ENCODE assay signal across 11 cellular contexts in genomic region chr6:109336221-109336955, GRCh38. TPM values are rescaled to one million over a fixed set of nuclear protein-coding genes. Genes with fewer than 3 reads are reported as not detected.
DNase-seq lines count a peak whose midpoint lies in the region; ATAC-seq and TF ChIP-seq lines count a peak whose summit lies in the region.
"Had no signal": no experiment of that assay in that cellular context is flagged by ENCODE, and none has a peak within 500 bp of the region (broad histone marks: within the 10 kb centered on the region; RNA-seq: fewer than 3 reads in every experiment).

No MANE protein-coding gene starts in this region.

- ATAC-seq in heart right ventricle (peak in 6 of 8 donors; percentile 55 to 81 (median 63)), right cardiac atrium (peak; percentile 69 to 74), upper lobe of left lung (ENCODE audit: low FRiP score in 2 of 2) (peak; percentile 41 to 43)

- WGBS in heart right ventricle, 2 donors, result 23 to 46% methylated on average over 3 of the region's 3 CpGs
- WGBS in adrenal gland, 4 donors, result 22 to 36% (median 31%) methylated on average over 3 of the region's 3 CpGs
- 42% methylated on average over 3 of the region's 3 CpGs for WGBS in right cardiac atrium
- 31 to 57% methylated on average over 2 to 3 of the region's 3 CpGs for WGBS in upper lobe of left lung, 2 donors
- WGBS in suprapubic skin, result 60% methylated on average over 3 of the region's 3 CpGs

- no peak for TF ChIP-seq EP300 in upper lobe of left lung (IDR thresholded peaks at IDR 0.05)
- TF ChIP-seq EP300 in suprapubic skin (IDR thresholded peaks at IDR 0.05), result no peak

- H3K4me1 ChIP-seq in heart right ventricle, result peaks cover 0 to 16% (median 7%) of the 10 kb centered on the region in 9 donors
- peaks cover 10% of the 10 kb centered on the region for H3K4me1 ChIP-seq in left ventricle myocardium inferior
- H3K4me1 ChIP-seq in adrenal gland (replicated peaks in 1 of 2), result no peaks in the 10 kb centered on the region
- no peaks in the 10 kb centered on the region for H3K4me1 ChIP-seq in right cardiac atrium (ENCODE audit: control insufficient read depth, insufficient read depth, low read length)
- H3K4me1 ChIP-seq in upper lobe of left lung, result peaks cover 0 to 6% (median 3%) of the 10 kb centered on the region in 4 donors
- peaks cover 6% of the 10 kb centered on the region for H3K4me1 ChIP-seq in suprapubic skin

- H3K4me3 ChIP-seq in heart right ventricle (no peak overlapping the region), left ventricle myocardium inferior (no peak overlapping the region), adrenal gland (no peak overlapping the region), right cardiac atrium (ENCODE audit: low read length) (no peak overlapping the region), upper lobe of left lung (no peak overlapping the region), suprapubic skin (no peak overlapping the region)
- H3K4me3 ChIP-seq: BLaER1 had no signal

- H3K27me3 ChIP-seq in heart right ventricle (no peaks in the 10 kb centered on the region), left ventricle myocardium inferior (ENCODE audit: low read depth) (no peaks in the 10 kb centered on the region), adrenal gland (no peaks in the 10 kb centered on the region), right cardiac atrium (ENCODE audit: control insufficient read depth, insufficient read depth) (no peaks in the 10 kb centered on the region), upper lobe of left lung (no peaks in the 10 kb centered on the region), suprapubic skin (no peaks in the 10 kb centered on the region)
- H3K27me3 ChIP-seq: BLaER1 had no signal

- DNase-seq in heart right ventricle (peak in 1 of 2 donors; percentile 9), left ventricle myocardium inferior (no peak), adrenal gland (peak in 4 of 7 donors; percentile 24 to 34 (median 27)), right cardiac atrium (no peak), upper lobe of left lung (peak in 1 of 2 donors; percentile 55), suprapubic skin (ENCODE audit: low spot score in 2 of 2) (no peak), SKM-1 treated with dmso at 0.1 percent for 144 hours (lab: John Stamatoyannopoulos, UW; ENCODE audit: unreplicated experiment) (no peak), NK-92 (lab: John Stamatoyannopoulos, UW; ENCODE audit: unreplicated experiment) (no peak)
- DNase-seq: NCI-H1417 treated with DMSO at 0.1 percent for 48 hours, T-helper 1 cell had no signal

- H3K27ac ChIP-seq in heart right ventricle (no peak overlapping the region), left ventricle myocardium inferior (replicated peaks) (no peak overlapping the region), adrenal gland (no peak overlapping the region), right cardiac atrium (ENCODE audit: low read length) (no peak overlapping the region), upper lobe of left lung (no peak overlapping the region), suprapubic skin (no peak overlapping the region)
- H3K27ac ChIP-seq: BLaER1 had no signal

- H3K9me3 ChIP-seq in heart right ventricle (no peaks in the 10 kb centered on the region), left ventricle myocardium inferior (replicated peaks) (no peaks in the 10 kb centered on the region), adrenal gland (replicated peaks in 1 of 3) (no peaks in the 10 kb centered on the region), right cardiac atrium (ENCODE audit: control insufficient read depth, low read length) (no peaks in the 10 kb centered on the region), upper lobe of left lung (no peaks in the 10 kb centered on the region), suprapubic skin (no peaks in the 10 kb centered on the region)
- H3K9me3 ChIP-seq: BLaER1 had no signal

- TF ChIP-seq POLR2A in adrenal gland (IDR thresholded peaks at IDR 0.05) (no peak), upper lobe of left lung (IDR thresholded peaks at IDR 0.05) (no peak), suprapubic skin (IDR thresholded peaks at IDR 0.05) (no peak)

- no peaks in the 10 kb centered on the region for H3K36me3 ChIP-seq in heart right ventricle
- H3K36me3 ChIP-seq in left ventricle myocardium inferior, result no peaks in the 10 kb centered on the region
- H3K36me3 ChIP-seq in adrenal gland (replicated peaks in 1 of 2), result no peaks in the 10 kb centered on the region
- H3K36me3 ChIP-seq in upper lobe of left lung, result no peaks in the 10 kb centered on the region
- H3K36me3 ChIP-seq in suprapubic skin, result no peaks in the 10 kb centered on the region
- H3K36me3 ChIP-seq: BLaER1 had no signal

- intact Hi-C loops in heart right ventricle (cut with DNase I) (no loop called here), left ventricle myocardium inferior (cut with micrococcal nuclease) (no loop called here), adrenal gland (cut with DNase I) (no loop called here), right cardiac atrium (cut with DNase I) (no loop called here)

- TF ChIP-seq CTCF in heart right ventricle (IDR thresholded peaks at IDR 0.05) (no peak), left ventricle myocardium inferior (IDR thresholded peaks at IDR 0.05; ENCODE audit: borderline replicate concordance) (no peak), adrenal gland (IDR thresholded peaks at IDR 0.05) (no peak), upper lobe of left lung (IDR thresholded peaks at IDR 0.05) (no peak), suprapubic skin (IDR thresholded peaks at IDR 0.05) (no peak)

RNA-seq across cellular contexts. Expression of gene CD164, which starts 45.9 kb away (rescaled TPM):
- total RNA-seq in heart right ventricle (100 to 1,000 TPM; 106 to 180 (median 130) TPM), left ventricle myocardium inferior (93.3 TPM), adrenal gland (100 to 1,000 TPM; 124 to 358 (median 237) TPM), right cardiac atrium (100 to 1,000 TPM; 128 to 141 (median 135) TPM), upper lobe of left lung (100 to 1,000 TPM in 4 of 6 donors, 10 to 100 TPM in 2; 70.8 to 281 (median 218) TPM), suprapubic skin (100 to 1,000 TPM; 122 to 174 (median 139) TPM)
- polyA plus RNA-seq in heart right ventricle (100 to 1,000 TPM in 1 of 2 donors, 10 to 100 TPM in 1; 88.5 to 138 TPM), adrenal gland (100 to 1,000 TPM in 1 of 3 donors, 10 to 100 TPM in 2; 89.3 to 259 (median 91.5) TPM), right cardiac atrium (105 TPM)

Comparison
In these comparisons a context has a peak if more than half of its experiments do, and no peak if none do; other contexts are left out.
1. DNase-seq: peak in adrenal gland (4 of 7); none in left ventricle myocardium inferior (single experiment), right cardiac atrium (0 of 3), suprapubic skin (0 of 2), SKM-1 treated with dmso at 0.1 percent for 144 hours (single experiment) and NK-92 (single experiment).
2. Peak in every context shown above with its lines, with median percentiles within 50 percentile points of each other: ATAC-seq.